Comparison of ENCODE assay signal across 1 cellular context in the genomic region with DNA sequence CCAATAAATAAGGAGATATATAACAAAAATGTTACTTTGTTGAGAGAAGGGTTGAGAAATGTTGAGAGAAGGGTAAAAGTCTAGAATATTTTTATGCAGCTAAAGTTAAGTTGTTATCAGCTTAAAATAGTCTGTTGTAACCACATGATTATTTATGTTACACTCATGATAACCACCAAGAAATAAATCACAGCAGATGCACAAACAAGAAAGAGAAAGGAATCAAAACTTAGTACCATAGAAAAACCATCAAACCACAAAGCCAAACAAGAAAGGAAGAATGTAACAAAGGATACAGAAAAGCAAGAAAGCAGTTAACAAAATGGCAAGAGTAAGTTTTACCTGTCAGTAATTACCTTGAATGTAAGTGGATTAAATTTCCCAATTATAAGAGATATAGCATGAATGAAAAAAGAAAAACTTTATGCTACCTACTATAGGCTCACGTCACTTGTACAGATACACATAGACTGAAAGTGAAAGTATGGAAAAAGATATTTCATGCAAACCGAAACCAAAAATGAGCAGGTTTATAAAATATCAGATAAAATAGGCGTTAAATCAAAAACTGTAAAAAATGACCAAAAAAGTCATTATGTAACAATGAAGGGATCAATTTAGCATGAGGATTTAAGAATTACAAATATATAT.
TF ChIP-seq lines count a peak whose summit lies in the region.

No MANE protein-coding gene starts in this region.

TF ChIP-seq in SK-N-SH treated with all-trans-retinoic acid at 6 μM for 48 hours, 23 proteins besides CTCF, POLR2A, EP300 and RAD21 (continued from another document):
- TF ChIP-seq, protein P1, sequence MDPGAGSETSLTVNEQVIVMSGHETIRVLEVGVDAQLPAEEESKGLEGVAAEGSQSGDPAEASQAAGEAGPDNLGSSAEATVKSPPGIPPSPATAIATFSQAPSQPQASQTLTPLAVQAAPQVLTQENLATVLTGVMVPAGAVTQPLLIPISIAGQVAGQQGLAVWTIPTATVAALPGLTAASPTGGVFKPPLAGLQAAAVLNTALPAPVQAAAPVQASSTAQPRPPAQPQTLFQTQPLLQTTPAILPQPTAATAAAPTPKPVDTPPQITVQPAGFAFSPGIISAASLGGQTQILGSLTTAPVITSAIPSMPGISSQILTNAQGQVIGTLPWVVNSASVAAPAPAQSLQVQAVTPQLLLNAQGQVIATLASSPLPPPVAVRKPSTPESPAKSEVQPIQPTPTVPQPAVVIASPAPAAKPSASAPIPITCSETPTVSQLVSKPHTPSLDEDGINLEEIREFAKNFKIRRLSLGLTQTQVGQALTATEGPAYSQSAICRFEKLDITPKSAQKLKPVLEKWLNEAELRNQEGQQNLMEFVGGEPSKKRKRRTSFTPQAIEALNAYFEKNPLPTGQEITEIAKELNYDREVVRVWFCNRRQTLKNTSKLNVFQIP (CRISPR knock-in tag; IDR thresholded peaks at IDR 0.05; ENCODE audit: borderline replicate concordance, low read depth): no peak
- TF ChIP-seq, protein P2, sequence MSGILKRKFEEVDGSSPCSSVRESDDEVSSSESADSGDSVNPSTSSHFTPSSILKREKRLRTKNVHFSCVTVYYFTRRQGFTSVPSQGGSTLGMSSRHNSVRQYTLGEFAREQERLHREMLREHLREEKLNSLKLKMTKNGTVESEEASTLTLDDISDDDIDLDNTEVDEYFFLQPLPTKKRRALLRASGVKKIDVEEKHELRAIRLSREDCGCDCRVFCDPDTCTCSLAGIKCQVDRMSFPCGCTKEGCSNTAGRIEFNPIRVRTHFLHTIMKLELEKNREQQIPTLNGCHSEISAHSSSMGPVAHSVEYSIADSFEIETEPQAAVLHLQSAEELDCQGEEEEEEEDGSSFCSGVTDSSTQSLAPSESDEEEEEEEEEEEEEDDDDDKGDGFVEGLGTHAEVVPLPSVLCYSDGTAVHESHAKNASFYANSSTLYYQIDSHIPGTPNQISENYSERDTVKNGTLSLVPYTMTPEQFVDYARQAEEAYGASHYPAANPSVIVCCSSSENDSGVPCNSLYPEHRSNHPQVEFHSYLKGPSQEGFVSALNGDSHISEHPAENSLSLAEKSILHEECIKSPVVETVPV (CRISPR knock-in tag; IDR thresholded peaks at IDR 0.05): no peak
- TF ChIP-seq ESRRG (CRISPR knock-in tag; IDR thresholded peaks at IDR 0.05) (no peak), BACH2 (CRISPR knock-in tag; IDR thresholded peaks at IDR 0.05; ENCODE audit: borderline replicate concordance) (no peak), RARB (CRISPR knock-in tag; IDR thresholded peaks at IDR 0.05) (no peak), ZFP3 (CRISPR knock-in tag; IDR thresholded peaks at IDR 0.05) (no peak), ZFP30 (CRISPR knock-in tag; IDR thresholded peaks at IDR 0.05) (no peak)
